Comparison of ENCODE assay signal across 1 cellular context in genomic region chr16:66408181-66409048, GRCh38.
TF ChIP-seq lines count a peak whose summit lies in the region.

No MANE protein-coding gene starts in this region.

TF ChIP-seq in endothelial cell of umbilical vein, 7 proteins besides CTCF, POLR2A, EP300 and RAD21 (continued from another document):
- TF ChIP-seq GATA2 (IDR thresholded peaks at IDR 0.05; ENCODE audit: insufficient read depth, insufficient read length, low read depth, low read length) (no peak), FOS (IDR thresholded peaks at IDR 0.05; ENCODE audit: borderline replicate concordance, insufficient read depth, low read length) (peak; percentile 47), MAX (IDR thresholded peaks at IDR 0.05; ENCODE audit: insufficient read depth, insufficient read length) (no peak), JUN (IDR thresholded peaks at IDR 0.05; ENCODE audit: borderline replicate concordance, insufficient read depth, insufficient read length, low read depth) (peak; percentile 43), MYC (IDR thresholded peaks at IDR 0.05; ENCODE audit: low read depth, low read length) (no peak)
